ENCODE assay signal across 11 cellular contexts in genomic region chr1:164651378-164651951, GRCh38.
DNase-seq lines count a peak whose midpoint lies in the region; ATAC-seq, FAIRE-seq and TF ChIP-seq lines count a peak whose summit lies in the region.
"Had no signal": no experiment of that assay in that cellular context is flagged by ENCODE, and none has a peak within 500 bp of the region (broad histone marks: within the 10 kb centered on the region; RNA-seq: fewer than 3 reads in every experiment).

No MANE protein-coding gene starts in this region.

- DNase-seq in activated T-cell treated with anti-CD3 and anti-CD28 coated beads, Interleukin-2, amount 50 U/mL, for 72 hours = peak; percentile 5 to 8
- DNase-seq in activated T-cell treated with anti-CD3 and anti-CD28 coated beads, Interleukin-2, amount 50 U/mL, for 24 hours = no peak
- DNase-seq in astrocyte (ENCODE audit: low read depth) (peak; percentile 75), kidney tubule cell (ENCODE audit: low spot score) (peak; percentile 90), transverse colon (peak; percentile 75), NCI-H524 treated with DMSO at 0.1 percent for 48 hours (lab: John Stamatoyannopoulos, UW) (no peak), SHP77 (lab: John Stamatoyannopoulos, UW) (no peak)
- DNase-seq: BE2C; NK-92 treated with Interleukin-12 subunit alpha and Interleukin-12 subunit beta, amount 100 ng/mL, for 24 hours had no signal

- peaks cover 7% of the 10 kb centered on the region for H3K4me1 Mint-ChIP-seq in activated T-cell treated with anti-CD3 and anti-CD28 coated beads, Interleukin-2, amount 50 U/mL, for 72 hours (ENCODE audit: low read depth)
- peaks cover 7% of the 10 kb centered on the region for H3K4me1 Mint-ChIP-seq in activated T-cell treated with anti-CD3 and anti-CD28 coated beads, Interleukin-2, amount 50 U/mL, for 24 hours (ENCODE audit: low read depth)
- peaks cover 20% of the 10 kb centered on the region for H3K4me1 Mint-ChIP-seq in astrocyte (ENCODE audit: low read depth, unreplicated experiment)

- peaks cover 19% of the 10 kb centered on the region for H3K4me1 ChIP-seq in astrocyte (ENCODE audit: insufficient read depth, low read length)
- H3K4me1 ChIP-seq in transverse colon = peaks cover 44 to 73% (median 58%) of the 10 kb centered on the region in 4 donors
- H3K4me1 ChIP-seq: BE2C, parathyroid adenoma had no signal

- intact Hi-C loops in transverse colon (cut with DNase I; ENCODE audit: low total_unique reads) = no loop called here

- in situ Hi-C loops in transverse colon (cut with MboI; ENCODE audit: low pct_ligation_motif_present in 1 of 4, low pct_unique_long_range_greater_than_20kb in 1 of 4, low sequenced_read_pairs in 3 of 4) = no loop called here

- no peaks in the 10 kb centered on the region for H3K9me3 ChIP-seq in astrocyte (ENCODE audit: insufficient read depth, low read depth, low read length)
- H3K9me3 ChIP-seq in transverse colon = no peaks in the 10 kb centered on the region
- H3K9me3 ChIP-seq: BE2C had no signal

- no peak for FAIRE-seq in astrocyte (lab: Jason Lieb, UNC)

- H3K27ac ChIP-seq in astrocyte (ENCODE audit: low read depth, low read length) = no peak overlapping the region
- H3K27ac ChIP-seq in transverse colon = peak overlapping the region; percentile 62 to 80 (median 74)
- H3K27ac ChIP-seq: parathyroid adenoma had no signal

- H3K27ac Mint-ChIP-seq in activated T-cell treated with anti-CD3 and anti-CD28 coated beads, Interleukin-2, amount 50 U/mL, for 72 hours = no peak overlapping the region
- no peak overlapping the region for H3K27ac Mint-ChIP-seq in activated T-cell treated with anti-CD3 and anti-CD28 coated beads, Interleukin-2, amount 50 U/mL, for 24 hours
- H3K27ac Mint-ChIP-seq in astrocyte (ENCODE audit: unreplicated experiment) = no peak overlapping the region

- H2AFZ ChIP-seq in astrocyte (ENCODE audit: low read depth, low read length) = no peak overlapping the region
- H2AFZ ChIP-seq: parathyroid adenoma had no signal

- no peak for TF ChIP-seq POLR2A in transverse colon (IDR thresholded peaks at IDR 0.05)

- 33% methylated on average over 13 of the region's 13 CpGs; no CpG with 5 or more reads in 1 of the 2 donors for WGBS in transverse colon (ENCODE audit: low coverage in 1 of 2), 2 donors

- no peak overlapping the region for H3K4me3 Mint-ChIP-seq in activated T-cell treated with anti-CD3 and anti-CD28 coated beads, Interleukin-2, amount 50 U/mL, for 72 hours
- H3K4me3 Mint-ChIP-seq in activated T-cell treated with anti-CD3 and anti-CD28 coated beads, Interleukin-2, amount 50 U/mL, for 24 hours = no peak overlapping the region
- no peak overlapping the region for H3K4me3 Mint-ChIP-seq in astrocyte (ENCODE audit: unreplicated experiment)

- H3K27me3 ChIP-seq in astrocyte (ENCODE audit: insufficient read depth, low read length) (no peaks in the 10 kb centered on the region), transverse colon (no peaks in the 10 kb centered on the region)
- H3K27me3 ChIP-seq: BE2C had no signal

- peaks cover 19% of the 10 kb centered on the region for H4K20me1 ChIP-seq in astrocyte (ENCODE audit: insufficient read depth, low read length)

- H3K9ac ChIP-seq in astrocyte (ENCODE audit: low read length) = no peak overlapping the region
- H3K9ac ChIP-seq: parathyroid adenoma had no signal

- TF ChIP-seq EP300 in transverse colon (IDR thresholded peaks at IDR 0.05; ENCODE audit: low read depth) = peak; percentile 19

- H3K4me3 ChIP-seq in astrocyte (ENCODE audit: insufficient read depth, low read depth, low read length) = no peak overlapping the region
- no peak overlapping the region for H3K4me3 ChIP-seq in transverse colon

- H3K9me3 Mint-ChIP-seq in activated T-cell treated with anti-CD3 and anti-CD28 coated beads, Interleukin-2, amount 50 U/mL, for 72 hours = no peaks in the 10 kb centered on the region
- H3K9me3 Mint-ChIP-seq in activated T-cell treated with anti-CD3 and anti-CD28 coated beads, Interleukin-2, amount 50 U/mL, for 24 hours = no peaks in the 10 kb centered on the region
- H3K9me3 Mint-ChIP-seq in astrocyte (ENCODE audit: unreplicated experiment) = no peaks in the 10 kb centered on the region

- peak overlapping the region; percentile 59 for H3K4me2 ChIP-seq in astrocyte (ENCODE audit: low read length)

- no peaks in the 10 kb centered on the region for H3K36me3 ChIP-seq in astrocyte (ENCODE audit: insufficient read depth, low read length)
- no peaks in the 10 kb centered on the region for H3K36me3 ChIP-seq in transverse colon
- H3K36me3 ChIP-seq: BE2C had no signal

- ATAC-seq in activated T-cell treated with anti-CD3 and anti-CD28 coated beads, Interleukin-2, amount 50 U/mL, for 72 hours (replicated peaks in 1 of 2) = peak; percentile 68 to 81
- ATAC-seq in HG03457 (IDR thresholded peaks at IDR 0.05; ENCODE audit: unreplicated experiment) = no peak

- peaks cover 2% of the 10 kb centered on the region for H3K79me2 ChIP-seq in astrocyte (ENCODE audit: insufficient read depth, low read length)

- no peaks in the 10 kb centered on the region for H3K27me3 Mint-ChIP-seq in activated T-cell treated with anti-CD3 and anti-CD28 coated beads, Interleukin-2, amount 50 U/mL, for 72 hours (ENCODE audit: low read depth)
- no peaks in the 10 kb centered on the region for H3K27me3 Mint-ChIP-seq in activated T-cell treated with anti-CD3 and anti-CD28 coated beads, Interleukin-2, amount 50 U/mL, for 24 hours
- H3K27me3 Mint-ChIP-seq in astrocyte (ENCODE audit: low read depth, unreplicated experiment) = no peaks in the 10 kb centered on the region

- peaks cover 0 to 2% of the 10 kb centered on the region in 2 donors for H3K36me3 Mint-ChIP-seq in activated T-cell treated with anti-CD3 and anti-CD28 coated beads, Interleukin-2, amount 50 U/mL, for 72 hours (ENCODE audit: insufficient read depth in 2 of 2)
- H3K36me3 Mint-ChIP-seq in activated T-cell treated with anti-CD3 and anti-CD28 coated beads, Interleukin-2, amount 50 U/mL, for 24 hours (ENCODE audit: low read depth) = no peaks in the 10 kb centered on the region
- peaks cover 2% of the 10 kb centered on the region for H3K36me3 Mint-ChIP-seq in astrocyte (ENCODE audit: low read depth, unreplicated experiment)

- TF ChIP-seq CTCF in astrocyte (IDR thresholded peaks at IDR 0.05; ENCODE audit: insufficient read depth, low read depth, low read length) (no peak), transverse colon (IDR thresholded peaks at IDR 0.05) (no peak)

Comparison
In these comparisons a context has a peak if more than half of its experiments do, and no peak if none do; other contexts are left out.
1. DNase-seq: peak in activated T-cell treated with anti-CD3 and anti-CD28 coated beads, Interleukin-2, amount 50 U/mL, for 72 hours (2 of 2), astrocyte (single experiment), kidney tubule cell (single experiment) and transverse colon (single experiment); none in activated T-cell treated with anti-CD3 and anti-CD28 coated beads, Interleukin-2, amount 50 U/mL, for 24 hours (single experiment), NCI-H524 treated with DMSO at 0.1 percent for 48 hours (single experiment) and SHP77 (0 of 2).